Comparison of ENCODE assay signal across 8 cellular contexts in genomic region chr3:72445827-72446405, GRCh38. TPM values are rescaled to one million over a fixed set of nuclear protein-coding genes. Genes with fewer than 3 reads are reported as not detected.
DNase-seq lines count a peak whose midpoint lies in the region; ATAC-seq and TF ChIP-seq lines count a peak whose summit lies in the region.

No MANE protein-coding gene starts in this region.

- TF ChIP-seq CTCF in AG04450 (IDR thresholded peaks at IDR 0.05; ENCODE audit: low read depth, low read length) (no peak), cardiac fibroblast (IDR thresholded peaks at IDR 0.05; ENCODE audit: low read depth, low read length) (no peak)

- H3K27me3 ChIP-seq in AG04450 (ENCODE audit: control insufficient read depth, insufficient read depth, low read length), result peaks cover 3% of the 10 kb centered on the region
- H3K27me3 ChIP-seq in muscle layer of duodenum (ENCODE audit: low read depth, low read length), result no peaks in the 10 kb centered on the region

- intact Hi-C loops in posterior vena cava (cut with DNase I), result no loop called here

- peak overlapping the region; percentile 86 for H3K4me3 ChIP-seq in AG04450 (ENCODE audit: low read depth, low read length)
- H3K4me3 ChIP-seq in Jurkat, Clone E6-1 (ENCODE audit: low read length), result peak overlapping the region; percentile 75
- peak overlapping the region; percentile 77 to 82 for H3K4me3 ChIP-seq in cardiac fibroblast (replicated peaks in 1 of 2; ENCODE audit: low read depth in 2 of 2, low read length in 2 of 2)
- peak overlapping the region; percentile 72 to 94 for H3K4me3 ChIP-seq in muscle layer of duodenum (ENCODE audit: low read depth in 1 of 2, low read length in 2 of 2)

- no peak for DNase-seq in AG04450 (ENCODE audit: low read depth, low spot score)
- DNase-seq in Jurkat, Clone E6-1 (ENCODE audit: low read depth, low spot score), result no peak
- peak in 1 of 2 donors; percentile 5 for DNase-seq in cardiac fibroblast (ENCODE audit: low read depth in 2 of 2)
- no peak for DNase-seq in posterior vena cava (ENCODE audit: low spot score)
- no peak for DNase-seq in NCI-H82 treated with DMSO at 0.1 percent for 48 hours (lab: John Stamatoyannopoulos, UW; ENCODE audit: unreplicated experiment)

- H3K9me3 ChIP-seq in AG04450 (ENCODE audit: control insufficient read depth, insufficient read depth, low read length), result peaks cover 4% of the 10 kb centered on the region; the same call in 1 of the 2 replicates
- no peaks in the 10 kb centered on the region for H3K9me3 ChIP-seq in muscle layer of duodenum (ENCODE audit: control insufficient read depth in 1 of 2, low read length in 2 of 2)

- H3K27ac ChIP-seq in AG04450 (ENCODE audit: low read depth, low read length), result no peak overlapping the region
- peak overlapping the region; percentile 91 for H3K27ac ChIP-seq in muscle layer of duodenum (ENCODE audit: low read length)

- ATAC-seq in GM21717 (IDR thresholded peaks at IDR 0.05; ENCODE audit: unreplicated experiment), result no peak
- ATAC-seq in HG03439 (IDR thresholded peaks at IDR 0.05; ENCODE audit: unreplicated experiment), result no peak

- no peaks in the 10 kb centered on the region for H3K36me3 ChIP-seq in muscle layer of duodenum (ENCODE audit: control insufficient read depth in 1 of 2, insufficient read depth in 2 of 2, low read length in 2 of 2)

- CTCF ChIA-PET in AG04450 (lab: Charles Lee), result interaction anchor here (0.5 to 0.8 kb wide), 3 partner anchors 326 to 490 kb away, joined by 3 read pairs; no protein-coding TSS in a partner anchor

- H3K4me1 ChIP-seq in muscle layer of duodenum (ENCODE audit: control insufficient read depth in 1 of 2, insufficient read depth in 2 of 2, low read length in 2 of 2), result peaks cover 6 to 10% of the 10 kb centered on the region in 2 donors

- POLR2A ChIA-PET in AG04450 (lab: Yijun Ruan, JAX), result interaction anchor here (0.7 kb wide), 1 partner anchor 41 kb away, joined by 3 read pairs; no protein-coding TSS in a partner anchor

RNA-seq across cellular contexts. Expression of gene RYBP, which starts 0.5 kb away (rescaled TPM):
- polyA plus RNA-seq in AG04450 (2011; rRNA removed), result 10.3 and 13.7 TPM in 2 replicates
- polyA minus RNA-seq in AG04450 (2011; rRNA and poly(A)+ RNA removed), result 9.2 and 12.9 TPM in 2 replicates
- 10.7 TPM for polyA plus RNA-seq in Jurkat, Clone E6-1 (2012; ENCODE audit: insufficient read depth, insufficient read length)
- total RNA-seq in posterior vena cava, result 10 to 100 TPM; 14.0 to 15.0 TPM
